ENCODE assay signal across 19 cellular contexts in the genomic region with DNA sequence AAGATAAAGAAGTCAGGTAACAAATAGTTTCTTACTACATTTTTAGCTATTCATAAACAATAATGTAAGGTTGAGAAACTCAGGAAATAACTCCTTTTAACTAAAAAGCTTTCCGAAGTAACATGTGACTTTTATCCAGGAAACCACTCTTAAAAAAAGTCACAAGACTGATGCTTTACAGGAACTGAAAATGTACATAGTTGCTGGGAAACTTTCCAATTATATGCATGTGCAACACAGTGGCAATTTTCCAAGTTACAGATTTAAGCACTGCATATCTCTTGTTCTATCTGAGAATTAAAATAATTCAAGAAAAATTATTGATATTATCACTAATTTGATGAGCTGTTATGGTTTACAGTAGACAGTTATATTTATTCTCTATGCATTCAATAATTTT.
DNase-seq lines count a peak whose midpoint lies in the region; ATAC-seq and TF ChIP-seq lines count a peak whose summit lies in the region.
"Had no signal": no experiment of that assay in that cellular context is flagged by ENCODE, and none has a peak within 500 bp of the region (broad histone marks: within the 10 kb centered on the region; RNA-seq: fewer than 3 reads in every experiment).

No MANE protein-coding gene starts in this region.

- no peak overlapping the region for H3K4me3 Mint-ChIP-seq in nephron
- H3K4me3 Mint-ChIP-seq in activated T-cell treated with anti-CD3 and anti-CD28 coated beads, Interleukin-2, amount 50 U/mL, for 4 hours: no peak overlapping the region
- H3K4me3 Mint-ChIP-seq: H9 had no signal

- no peak overlapping the region for H3K9ac ChIP-seq in SK-N-MC (ENCODE audit: insufficient read length)

- no peaks in the 10 kb centered on the region for H3K36me3 ChIP-seq in SK-N-MC (ENCODE audit: insufficient read depth, low read length)
- H3K36me3 ChIP-seq: left lung had no signal

- no peak for TF ChIP-seq CTCF in nephron (IDR thresholded peaks at IDR 0.05; ENCODE audit: unreplicated experiment in 3 of 3)
- no peak for TF ChIP-seq CTCF in foreskin fibroblast (IDR thresholded peaks at IDR 0.05; ENCODE audit: low read depth, low read length)

- peaks cover 13% of the 10 kb centered on the region for H3K4me1 Mint-ChIP-seq in nephron
- no peaks in the 10 kb centered on the region for H3K4me1 Mint-ChIP-seq in activated T-cell treated with anti-CD3 and anti-CD28 coated beads, Interleukin-2, amount 50 U/mL, for 4 hours (ENCODE audit: low read depth)

- DNase-seq in NCI-H1092 treated with DMSO at 0.1 percent for 48 hours (lab: John Stamatoyannopoulos, UW): peak; percentile 21
- no peak for DNase-seq in NCI-H1092 (lab: John Stamatoyannopoulos, UW)
- peak; percentile 18 for DNase-seq in NCI-H1694 (lab: John Stamatoyannopoulos, UW)
- DNase-seq in SK-N-MC (ENCODE audit: low read depth, low spot score): peak; percentile 97
- DNase-seq in foreskin fibroblast: no peak
- DNase-seq in activated T-cell treated with anti-CD3 and anti-CD28 coated beads, Interleukin-2, amount 50 U/mL, for 4 hours: no peak
- DNase-seq: activated effector memory CD4-positive, alpha-beta T cell treated with anti-CD3 and anti-CD28 coated beads, Interleukin-2, amount 50 U/mL, for 16 hours; amniotic stem cell; C1 segment of cervical spinal cord; caudate nucleus; DMS 273 treated with DMSO at 0.1 percent for 48 hours; H9; left lung; NCI-H187 treated with DMSO at 0.1 percent for 48 hours; NCI-H526; stimulated activated CD4-positive, alpha-beta T cell treated with anti-CD3 and anti-CD28 coated beads, Interleukin-4, amount 100 ng/mL, for 4 hours had no signal

- peaks cover 5% of the 10 kb centered on the region for H3K36me3 Mint-ChIP-seq in nephron (ENCODE audit: low read depth)
- no peaks in the 10 kb centered on the region for H3K36me3 Mint-ChIP-seq in activated T-cell treated with anti-CD3 and anti-CD28 coated beads, Interleukin-2, amount 50 U/mL, for 4 hours (ENCODE audit: insufficient read depth)

- no peaks in the 10 kb centered on the region; the same call in 1 of the 2 replicates for H3K9me3 ChIP-seq in SK-N-MC (ENCODE audit: low read depth, low read length)

- no peak for ATAC-seq in GM21367 (IDR thresholded peaks at IDR 0.05; ENCODE audit: unreplicated experiment)
- no peak for ATAC-seq in activated T-cell treated with anti-CD3 and anti-CD28 coated beads, Interleukin-2, amount 50 U/mL, for 4 hours
- ATAC-seq: left lung, Panc1 had no signal

- H3K27ac ChIP-seq in SK-N-MC: peak overlapping the region; percentile 96
- H3K27ac ChIP-seq: left lung had no signal

- peak overlapping the region; percentile 61 for H3K4me3 ChIP-seq in SK-N-MC
- H3K4me3 ChIP-seq in foreskin fibroblast (ENCODE audit: low read depth in 1 of 2, low read length in 2 of 2): no peak overlapping the region
- H3K4me3 ChIP-seq: left lung had no signal

- H3K27ac Mint-ChIP-seq in nephron: peak overlapping the region; percentile 21 to 77 (median 62)
- H3K27ac Mint-ChIP-seq: H9 had no signal

- no peaks in the 10 kb centered on the region for H3K27me3 Mint-ChIP-seq in nephron (ENCODE audit: low read depth)
- H3K27me3 Mint-ChIP-seq in activated T-cell treated with anti-CD3 and anti-CD28 coated beads, Interleukin-2, amount 50 U/mL, for 4 hours (ENCODE audit: low read depth): no peaks in the 10 kb centered on the region

- H3K9me3 Mint-ChIP-seq in nephron: no peaks in the 10 kb centered on the region
- peaks cover 13% of the 10 kb centered on the region for H3K9me3 Mint-ChIP-seq in activated T-cell treated with anti-CD3 and anti-CD28 coated beads, Interleukin-2, amount 50 U/mL, for 4 hours
- H3K9me3 Mint-ChIP-seq: H9 had no signal

Comparison
In these comparisons a context has a peak if more than half of its experiments do, and no peak if none do; other contexts are left out.
1. DNase-seq: peak in NCI-H1092 treated with DMSO at 0.1 percent for 48 hours (single experiment), NCI-H1694 (single experiment) and SK-N-MC (single experiment); none in NCI-H1092 (single experiment), foreskin fibroblast (0 of 2) and activated T-cell treated with anti-CD3 and anti-CD28 coated beads, Interleukin-2, amount 50 U/mL, for 4 hours (single experiment).